Comparison of ENCODE assay signal across 11 cellular contexts in the genomic region with DNA sequence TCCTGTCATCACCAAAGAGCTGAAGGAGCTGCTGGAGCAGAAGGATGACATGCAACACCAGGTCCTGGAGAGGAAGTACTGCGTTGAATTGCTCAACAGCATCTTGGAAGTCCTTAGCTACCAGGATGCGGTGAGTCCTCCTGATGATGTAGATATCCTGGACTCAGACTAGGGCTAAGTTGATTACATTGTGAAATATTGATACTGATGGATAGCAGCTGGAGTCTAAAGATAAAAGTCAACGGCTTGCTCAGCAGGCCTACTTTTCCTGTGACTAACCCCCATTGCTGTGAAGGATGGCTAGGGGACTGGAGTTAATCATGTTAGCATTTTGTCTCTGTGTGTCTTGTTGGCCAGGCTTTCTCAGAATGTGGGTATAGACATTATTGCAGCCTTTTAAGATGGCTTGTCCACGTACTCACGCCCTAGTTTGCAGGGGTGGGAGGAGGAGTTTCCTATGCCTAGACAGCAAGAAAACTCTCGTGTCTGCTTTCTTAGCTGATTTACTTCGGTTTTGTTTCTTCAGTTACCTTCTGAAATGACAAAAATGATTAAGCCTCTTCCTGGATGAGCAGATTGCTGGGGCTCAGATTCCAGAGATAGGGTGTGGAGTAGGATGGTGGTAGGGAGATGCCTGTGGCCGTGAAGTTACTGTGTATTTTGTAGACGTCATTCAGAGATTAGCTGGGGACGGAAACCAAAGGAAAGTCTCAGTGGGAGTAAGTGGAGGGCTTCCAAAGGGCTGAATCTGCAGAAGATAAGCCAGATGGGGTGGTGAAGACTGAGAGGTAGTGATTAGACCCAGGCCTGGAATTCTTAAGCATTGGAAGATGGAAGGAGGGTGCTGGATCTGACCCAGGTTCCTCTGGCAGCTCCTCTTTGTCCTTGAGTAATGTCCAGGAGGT.
A peak's percentile ranks its signal among the peaks of the same experiment; 100 is the strongest.
DNase-seq lines count a peak whose midpoint lies in the region; ATAC-seq, FAIRE-seq and TF ChIP-seq lines count a peak whose summit lies in the region.
"Had no signal": no experiment of that assay in that cellular context is flagged by ENCODE, and none has a peak within 500 bp of the region (broad histone marks: within the 10 kb centered on the region; RNA-seq: fewer than 3 reads in every experiment).

No MANE protein-coding gene starts in this region.

- H3K27ac ChIP-seq in AG04450 (ENCODE audit: low read depth, low read length) (peak overlapping the region; percentile 97), astrocyte (ENCODE audit: low read depth, low read length) (peak overlapping the region; percentile 88), lower lobe of right lung (no peak overlapping the region)

- no peaks in the 10 kb centered on the region for H3K9me3 Mint-ChIP-seq in astrocyte (ENCODE audit: unreplicated experiment)

- peak overlapping the region; percentile 74 for H3K4me2 ChIP-seq in astrocyte (ENCODE audit: low read length)

- H3K27me3 ChIP-seq in AG04450 (ENCODE audit: control insufficient read depth, insufficient read depth, low read length), result no peaks in the 10 kb centered on the region
- H3K27me3 ChIP-seq in astrocyte (ENCODE audit: insufficient read depth, low read length), result no peaks in the 10 kb centered on the region
- H3K27me3 ChIP-seq in lower lobe of right lung (ENCODE audit: low read depth), result no peaks in the 10 kb centered on the region

- H3K4me1 ChIP-seq in astrocyte (ENCODE audit: insufficient read depth, low read length) (peaks cover 34% of the 10 kb centered on the region), lower lobe of right lung (no peaks in the 10 kb centered on the region)

- peaks cover 17% of the 10 kb centered on the region for H3K4me1 Mint-ChIP-seq in astrocyte (ENCODE audit: low read depth, unreplicated experiment)

- H3K4me3 Mint-ChIP-seq in astrocyte (ENCODE audit: unreplicated experiment), result no peak overlapping the region

- H3K27me3 Mint-ChIP-seq in astrocyte (ENCODE audit: low read depth, unreplicated experiment), result peaks cover 2% of the 10 kb centered on the region

- CTCF ChIA-PET in AG04450 (lab: Charles Lee), result interaction anchor here (0.6 to 4.4 kb wide), 4 partner anchors 102 to 212 kb away, joined by 3 to 47 read pairs (median 4); a partner anchor contains a TSS

- peak; percentile 76 to 85 for ATAC-seq in lower lobe of right lung
- no peak for ATAC-seq in GM19395 (IDR thresholded peaks at IDR 0.05; ENCODE audit: unreplicated experiment)
- no peak for ATAC-seq in HG03025 (IDR thresholded peaks at IDR 0.05; ENCODE audit: low FRiP score, unreplicated experiment)

- no peaks in the 10 kb centered on the region for H4K20me1 ChIP-seq in astrocyte (ENCODE audit: insufficient read depth, low read length)

- H3K9ac ChIP-seq in astrocyte (ENCODE audit: low read length), result peak overlapping the region; percentile 70

- H3K36me3 ChIP-seq in astrocyte (ENCODE audit: insufficient read depth, low read length) (no peaks in the 10 kb centered on the region), lower lobe of right lung (peaks cover 6% of the 10 kb centered on the region)

- H2AFZ ChIP-seq in astrocyte (ENCODE audit: low read depth, low read length), result no peak overlapping the region

- H3K36me3 Mint-ChIP-seq in astrocyte (ENCODE audit: low read depth, unreplicated experiment), result no peaks in the 10 kb centered on the region

- H3K9me3 ChIP-seq in AG04450 (ENCODE audit: control insufficient read depth, insufficient read depth, low read length), result no peaks in the 10 kb centered on the region
- no peaks in the 10 kb centered on the region for H3K9me3 ChIP-seq in astrocyte (ENCODE audit: insufficient read depth, low read depth, low read length)
- H3K9me3 ChIP-seq in lower lobe of right lung, result no peaks in the 10 kb centered on the region

- TF ChIP-seq CTCF in AG04450 (IDR thresholded peaks at IDR 0.05; ENCODE audit: low read depth, low read length) (no peak), astrocyte (IDR thresholded peaks at IDR 0.05; ENCODE audit: insufficient read depth, low read depth, low read length) (no peak), lower lobe of right lung (IDR thresholded peaks at IDR 0.05) (no peak)

- H3K79me2 ChIP-seq in astrocyte (ENCODE audit: insufficient read depth, low read length), result no peaks in the 10 kb centered on the region

- no peak overlapping the region for H3K27ac Mint-ChIP-seq in astrocyte (ENCODE audit: unreplicated experiment)

- POLR2A ChIA-PET in AG04450 (lab: Yijun Ruan, JAX), result interaction anchor here (0.5 to 1.8 kb wide), 9 partner anchors 13 to 220 kb away, joined by 3 to 14 read pairs (median 4); a partner anchor contains a TSS

- peak overlapping the region; percentile 34 for H3K4me3 ChIP-seq in AG04450 (ENCODE audit: low read depth, low read length)
- H3K4me3 ChIP-seq in astrocyte (ENCODE audit: insufficient read depth, low read depth, low read length), result no peak overlapping the region
- no peak overlapping the region for H3K4me3 ChIP-seq in lower lobe of right lung

- intact Hi-C loops in lower lobe of right lung (cut with DNase I), result no loop called here

- FAIRE-seq in astrocyte (lab: Jason Lieb, UNC), result peak; percentile 70

- DNase-seq in AG04450 (ENCODE audit: low read depth, low spot score) (peak; percentile 96), LHCN-M2 (ENCODE audit: low read depth) (peak; percentile 89), astrocyte (ENCODE audit: low read depth) (peak; percentile 100), lower lobe of right lung (no peak), NCI-H1092 treated with DMSO at 0.1 percent for 48 hours (lab: John Stamatoyannopoulos, UW) (no peak)
- no peak for DNase-seq in stimulated activated CD4-positive, alpha-beta T cell treated with anti-CD3 and anti-CD28 coated beads, Interleukin-4, amount 100 ng/mL, for 1 hour
- DNase-seq: activated CD8-positive, alpha-beta memory T cell treated with anti-CD3 and anti-CD28 coated beads, Interleukin-2, amount 50 U/mL, for 4 hours; DMS153; NCI-H2107 had no signal

Comparison
In these comparisons a context has a peak if more than half of its experiments do, and no peak if none do; other contexts are left out.
1. DNase-seq: peak in AG04450 (single experiment), LHCN-M2 (single experiment) and astrocyte (single experiment); none in lower lobe of right lung (single experiment), stimulated activated CD4-positive, alpha-beta T cell treated with anti-CD3 and anti-CD28 coated beads, Interleukin-4, amount 100 ng/mL, for 1 hour (single experiment) and NCI-H1092 treated with DMSO at 0.1 percent for 48 hours (single experiment).
2. ATAC-seq: peak in lower lobe of right lung (2 of 2); none in GM19395 (single experiment) and HG03025 (single experiment).